Comparison of ENCODE assay signal across 8 cellular contexts in genomic region chr17:63702223-63702577, GRCh38. TPM values are rescaled to one million over a fixed set of nuclear protein-coding genes. Genes with fewer than 3 reads are reported as not detected.
DNase-seq lines count a peak whose midpoint lies in the region; ATAC-seq, FAIRE-seq and TF ChIP-seq lines count a peak whose summit lies in the region.
"Had no signal": no experiment of that assay in that cellular context is flagged by ENCODE, and none has a peak within 500 bp of the region (broad histone marks: within the 10 kb centered on the region; RNA-seq: fewer than 3 reads in every experiment).

No MANE protein-coding gene starts in this region.

- H3K4me1 Mint-ChIP-seq in activated CD4-positive, alpha-beta T cell treated with anti-CD3 and anti-CD28 coated beads for 36 hours: peaks cover 64% of the 10 kb centered on the region
- H3K4me1 Mint-ChIP-seq in stimulated activated naive CD8-positive, alpha-beta T cell treated with anti-CD3 and anti-CD28 coated beads, Interleukin-15, Interleukin-2, amounts not matched to agents 100 ng/mL and 50 ng/mL, for 24 hours (ENCODE audit: low read depth): peaks cover 70% of the 10 kb centered on the region

- CTCF ChIA-PET in activated CD4-positive, alpha-beta T cell treated with anti-CD3 and anti-CD28 coated beads for 36 hours (lab: Charles Lee): interaction anchor here (0.6 to 2.3 kb wide), 4 partner anchors 8 to 132 kb away, joined by 3 to 9 read pairs (median 6); no protein-coding TSS in a partner anchor
- CTCF ChIA-PET in H1 (lab: Charles Lee; ENCODE audit: partially characterized antibody): interaction anchor here (0.9 to 3.3 kb wide), 4 partner anchors 8 to 91 kb away, joined by 3 to 17 read pairs (median 5); no protein-coding TSS in a partner anchor

- no peak overlapping the region for H4K8ac ChIP-seq in H1 (ENCODE audit: extremely low read depth, insufficient read depth, low read length)

- H2AK5ac ChIP-seq in H1 (ENCODE audit: low read depth, low read length): no peak overlapping the region

- TF ChIP-seq POLR2A in H1 (IDR thresholded peaks at IDR 0.05; ENCODE audit: control extremely low read depth in 1 of 2, low read depth in 2 of 2, low read length in 2 of 2) (no peak), uterus (IDR thresholded peaks at IDR 0.05) (no peak)

- TF ChIP-seq CTCF in H1 (IDR thresholded peaks at IDR 0.05; ENCODE audit: control extremely low read depth in 1 of 3, insufficient read depth in 1 of 3, low read depth in 1 of 3, low read length in 3 of 3): no peak
- no peak for TF ChIP-seq CTCF in uterus (IDR thresholded peaks at IDR 0.05)

- H3K4me2 ChIP-seq in H1 (ENCODE audit: insufficient read depth in 1 of 2, low read depth in 2 of 2, low read length in 2 of 2): peak overlapping the region; percentile 14 to 84; a peak in 1 of 4 replicates

- intact Hi-C loops in activated CD4-positive, alpha-beta T cell treated with anti-CD3 and anti-CD28 coated beads for 36 hours (cut with DNase I, micrococcal nuclease): loop anchor here (1.0 to 5.0 kb wide), 4 partner anchors 39 to 805 kb away; partner anchors contain the start of genes STRADA (in 2 of the 2), CEP95 (in 1 of the 2), DDX5 (in 1 of the 2) and FTSJ3 (in 1 of the 2)
- intact Hi-C loops in uterus (cut with DNase I; ENCODE audit: low total_unique reads): no loop called here

- no peak overlapping the region for H3K14ac ChIP-seq in H1 (ENCODE audit: insufficient read length)

- no peak for TF ChIP-seq RAD21 in H1 (IDR thresholded peaks at IDR 0.05 in 1 of 2, conservative IDR thresholded peaks at IDR 0.05 in 1 of 2; ENCODE audit: low read depth in 2 of 2, low read length in 2 of 2)

- no peak overlapping the region for H3K56ac ChIP-seq in H1 (replicated peaks; ENCODE audit: insufficient read length, low read depth, low read length)

- H2BK120ac ChIP-seq in H1 (replicated peaks; ENCODE audit: low read depth, low read length): no peak overlapping the region

- ATAC-seq in activated CD4-positive, alpha-beta T cell treated with anti-CD3 and anti-CD28 coated beads for 36 hours: peak; percentile 24
- no peak for ATAC-seq in GM19351 (IDR thresholded peaks at IDR 0.05; ENCODE audit: unreplicated experiment)

- H2BK12ac ChIP-seq in H1 (ENCODE audit: low read depth, low read length): peak overlapping the region; percentile 80; the same call in 1 of the 2 replicates

- H3K18ac ChIP-seq in H1 (ENCODE audit: extremely low read depth, low read length): no peak overlapping the region

- POLR2A ChIA-PET in activated CD4-positive, alpha-beta T cell treated with anti-CD3 and anti-CD28 coated beads for 36 hours (lab: Charles Lee): no interaction called here
- POLR2A ChIA-PET in H1 (lab: Charles Lee; ENCODE audit: partially characterized antibody): interaction anchor here (1.3 kb wide), 1 partner anchor 86 kb away, joined by 3 read pairs; no protein-coding TSS in a partner anchor

- H4K91ac ChIP-seq in H1 (replicated peaks; ENCODE audit: insufficient read length, low read length): no peak overlapping the region

- H2AFZ ChIP-seq in H1 (ENCODE audit: low read length): no peak overlapping the region

- H3K23ac ChIP-seq in H1 (ENCODE audit: insufficient read length): no peak overlapping the region

- H3K79me1 ChIP-seq in H1 (ENCODE audit: low read depth, low read length): 0 out of 2 replicates have a peak, but pooled peaks cover 3% of the 10 kb centered on the region

- no peak for TF ChIP-seq EP300 in H1 (IDR thresholded peaks at IDR 0.05; ENCODE audit: borderline replicate concordance in 1 of 2, low read depth in 2 of 2, low read length in 2 of 2)

- H3K4me3 ChIP-seq in H1 (ENCODE audit: extremely low read depth in 1 of 4, insufficient read depth in 2 of 4, low read depth in 3 of 4, low read length in 4 of 4) (no peak overlapping the region), uterus (no peak overlapping the region)
- H3K4me3 ChIP-seq: suprapubic skin had no signal

- no peaks in the 10 kb centered on the region for H3K9me3 Mint-ChIP-seq in activated CD4-positive, alpha-beta T cell treated with anti-CD3 and anti-CD28 coated beads for 36 hours (ENCODE audit: low read depth)
- no peaks in the 10 kb centered on the region for H3K9me3 Mint-ChIP-seq in stimulated activated naive CD8-positive, alpha-beta T cell treated with anti-CD3 and anti-CD28 coated beads, Interleukin-15, Interleukin-2, amounts not matched to agents 100 ng/mL and 50 ng/mL, for 24 hours

- no peaks in the 10 kb centered on the region for H3K27me3 Mint-ChIP-seq in activated CD4-positive, alpha-beta T cell treated with anti-CD3 and anti-CD28 coated beads for 36 hours
- no peaks in the 10 kb centered on the region for H3K27me3 Mint-ChIP-seq in stimulated activated naive CD8-positive, alpha-beta T cell treated with anti-CD3 and anti-CD28 coated beads, Interleukin-15, Interleukin-2, amounts not matched to agents 100 ng/mL and 50 ng/mL, for 24 hours

- H3K27ac ChIP-seq in H1 (ENCODE audit: low read depth, low read length) (no peak overlapping the region), uterus (no peak overlapping the region)
- H3K27ac ChIP-seq: suprapubic skin had no signal

- peak overlapping the region; percentile 82 for H3K4me3 Mint-ChIP-seq in activated CD4-positive, alpha-beta T cell treated with anti-CD3 and anti-CD28 coated beads for 36 hours
- peak overlapping the region; percentile 88 for H3K4me3 Mint-ChIP-seq in stimulated activated naive CD8-positive, alpha-beta T cell treated with anti-CD3 and anti-CD28 coated beads, Interleukin-15, Interleukin-2, amounts not matched to agents 100 ng/mL and 50 ng/mL, for 24 hours

- peaks cover 3 to 22% (median 15%) of the 10 kb centered on the region in 4 experiments; a peak in 6 of 7 replicates for H3K4me1 ChIP-seq in H1 (replicated peaks in 1 of 4; ENCODE audit: control insufficient read depth in 3 of 4, insufficient read depth in 4 of 4, low read length in 3 of 4)
- peaks cover 0 to 10% of the 10 kb centered on the region in 2 donors for H3K4me1 ChIP-seq in uterus

- H3K23me2 ChIP-seq in H1 (ENCODE audit: low read depth, low read length): peaks cover 16% of the 10 kb centered on the region; the same call in 1 of the 2 replicates

- H3K4ac ChIP-seq in H1 (replicated peaks; ENCODE audit: insufficient read length, low read depth, low read length): no peak overlapping the region

- H3K9ac ChIP-seq in H1 (replicated peaks in 1 of 4; ENCODE audit: extremely low read depth in 1 of 4, low read depth in 3 of 4, low read length in 3 of 4): no peak overlapping the region; a peak in 1 of 7 replicates

- DNase-seq in HUDEP-2 (lab: John Stamatoyannopoulos, UW; ENCODE audit: unreplicated experiment in 76 of 76) (peak in 41 of 76 experiments; percentile 5 to 68 (median 30)), H1 (ENCODE audit: low read depth in 1 of 2, low spot score in 2 of 2) (no peak), pons (ENCODE audit: low spot score) (no peak), uterus (no peak)
- peak; percentile 79 for DNase-seq in activated CD4-positive, alpha-beta T cell treated with anti-CD3 and anti-CD28 coated beads for 36 hours

- H3K9me3 ChIP-seq in H1 (ENCODE audit: insufficient read depth in 2 of 2, low read depth in 1 of 2, low read length in 1 of 2) (no peaks in the 10 kb centered on the region), uterus (no peaks in the 10 kb centered on the region)
- H3K9me3 ChIP-seq: suprapubic skin had no signal

- H4K20me1 ChIP-seq in H1 (replicated peaks in 1 of 2; ENCODE audit: control insufficient read depth in 1 of 2, insufficient read depth in 2 of 2, low read length in 2 of 2): peaks cover 4 to 14% of the 10 kb centered on the region in 2 experiments

- H3K36me3 ChIP-seq in H1 (ENCODE audit: control insufficient read depth in 2 of 4, insufficient read depth in 4 of 4, low read length in 3 of 4) (peaks cover 0 to 11% (median 1%) of the 10 kb centered on the region in 4 experiments; a peak in 3 of 8 replicates), uterus (no peaks in the 10 kb centered on the region)

- H4K5ac ChIP-seq in H1 (ENCODE audit: insufficient read length, low read depth, low read length): no peak overlapping the region

- no peak overlapping the region for H2BK20ac ChIP-seq in H1 (ENCODE audit: low read length)

- 88% methylated on average over 5 of the region's 5 CpGs; no CpG with 5 or more reads in 1 of the 2 experiments for WGBS in H1 (ENCODE audit: extremely low coverage in 1 of 2, insufficient coverage in 1 of 2, insufficient read length in 1 of 2, insufficient replicate concordance in 2 of 2, low coverage in 1 of 2, low lambda C conversion rate in 2 of 2, missing lambda C conversion rate in 1 of 2), 2 experiments

- H2BK15ac ChIP-seq in H1 (ENCODE audit: low read length): no peak overlapping the region

- H3K27me3 ChIP-seq in H1 (replicated peaks in 1 of 4; ENCODE audit: control insufficient read depth in 3 of 4, extremely low read depth in 1 of 4, insufficient read depth in 3 of 4, low read length in 3 of 4): peaks cover 0 to 5% (median 0%) of the 10 kb centered on the region in 4 experiments; a peak in 3 of 7 replicates
- no peaks in the 10 kb centered on the region for H3K27me3 ChIP-seq in uterus
- H3K27me3 ChIP-seq: suprapubic skin had no signal

- no peak for FAIRE-seq in H1 (lab: Jason Lieb, UNC)

- no peaks in the 10 kb centered on the region; a peak in 1 of 4 replicates for H3K79me2 ChIP-seq in H1 (ENCODE audit: control insufficient read depth in 1 of 2, insufficient read depth in 2 of 2, low read length in 2 of 2)

- no peak overlapping the region; the same call in 1 of the 2 replicates for H2BK5ac ChIP-seq in H1 (ENCODE audit: low read depth, low read length)

- H3K27ac Mint-ChIP-seq in activated CD4-positive, alpha-beta T cell treated with anti-CD3 and anti-CD28 coated beads for 36 hours: peak overlapping the region; percentile 94
- H3K27ac Mint-ChIP-seq in stimulated activated naive CD8-positive, alpha-beta T cell treated with anti-CD3 and anti-CD28 coated beads, Interleukin-15, Interleukin-2, amounts not matched to agents 100 ng/mL and 50 ng/mL, for 24 hours: peak overlapping the region; percentile 97

- peaks cover 36% of the 10 kb centered on the region for H3K36me3 Mint-ChIP-seq in activated CD4-positive, alpha-beta T cell treated with anti-CD3 and anti-CD28 coated beads for 36 hours (ENCODE audit: low read depth)
- H3K36me3 Mint-ChIP-seq in stimulated activated naive CD8-positive, alpha-beta T cell treated with anti-CD3 and anti-CD28 coated beads, Interleukin-15, Interleukin-2, amounts not matched to agents 100 ng/mL and 50 ng/mL, for 24 hours (ENCODE audit: low read depth): peaks cover 28% of the 10 kb centered on the region

RNA-seq across cellular contexts. Expression of gene LIMD2, which starts 2.3 kb away (rescaled TPM):
- 100 to 1,000 TPM; 119 to 127 TPM for total RNA-seq in activated CD4-positive, alpha-beta T cell treated with anti-CD3 and anti-CD28 coated beads for 36 hours
- total RNA-seq in H1 (2021; fragmentation: NEBNext Ultra II Directional; extraction: Animal tissue kit (Norgen Biotek cat#: 25700)): 77.2 and 78.6 TPM in 2 replicates
- 72.0 and 92.0 TPM in 2 replicates for polyA plus RNA-seq in H1 (2011; rRNA removed)
- 73.5 TPM for polyA plus RNA-seq in H1 (2011; cell fraction: cytosol; rRNA removed)
- 230 TPM for polyA plus RNA-seq in H1 (2011; cell fraction: nucleus; rRNA removed)
- 65.0 to 90.9 TPM (median 81.9 TPM) in 4 replicates for polyA plus RNA-seq in H1 (2012, experiment 1 of 2)
- polyA plus RNA-seq in H1 (2012, experiment 2 of 2): 60.6 TPM
- polyA plus RNA-seq in H1 (2013, experiment 1 of 2): 44.6 TPM
- polyA plus RNA-seq in H1 (2013, experiment 2 of 2): 44.8 TPM
- 13.1 and 16.4 TPM in 2 replicates for polyA minus RNA-seq in H1 (2011; rRNA and poly(A)+ RNA removed)
- 36.4 TPM for polyA minus RNA-seq in H1 (2011; cell fraction: cytosol; rRNA and poly(A)+ RNA removed)
- 51.4 TPM for polyA minus RNA-seq in H1 (2011; cell fraction: nucleus; rRNA and poly(A)+ RNA removed)
- total RNA-seq in uterus: 10 to 100 TPM in 3 of 4 donors, 1 to 10 TPM in 1; 3.8 to 23.2 (median 11.8) TPM

RNA-seq across cellular contexts. Expression of gene STRADA, which starts 39.4 kb away (rescaled TPM):
- 10 to 100 TPM; 51.0 to 53.6 TPM for total RNA-seq in activated CD4-positive, alpha-beta T cell treated with anti-CD3 and anti-CD28 coated beads for 36 hours
- 27.8 and 35.6 TPM in 2 replicates for total RNA-seq in H1 (2021; fragmentation: NEBNext Ultra II Directional; extraction: Animal tissue kit (Norgen Biotek cat#: 25700))
- 43.3 and 48.7 TPM in 2 replicates for polyA plus RNA-seq in H1 (2011; rRNA removed)
- 33.3 TPM for polyA plus RNA-seq in H1 (2011; cell fraction: cytosol; rRNA removed)
- 59.6 TPM for polyA plus RNA-seq in H1 (2011; cell fraction: nucleus; rRNA removed)
- 33.8 to 42.4 TPM (median 38.8 TPM) in 4 replicates for polyA plus RNA-seq in H1 (2012, experiment 1 of 2)
- polyA plus RNA-seq in H1 (2012, experiment 2 of 2): 22.4 TPM
- polyA plus RNA-seq in H1 (2013, experiment 1 of 2): 21.6 TPM
- 20.1 TPM for polyA plus RNA-seq in H1 (2013, experiment 2 of 2)
- polyA minus RNA-seq in H1 (2011; rRNA and poly(A)+ RNA removed): 31.8 and 55.9 TPM in 2 replicates
- 14.4 TPM for polyA minus RNA-seq in H1 (2011; cell fraction: cytosol; rRNA and poly(A)+ RNA removed)
- polyA minus RNA-seq in H1 (2011; cell fraction: nucleus; rRNA and poly(A)+ RNA removed): 33.4 TPM
- 10 to 100 TPM; 14.1 to 60.9 (median 27.9) TPM for total RNA-seq in uterus

Comparison
In these comparisons a context has a peak if more than half of its experiments do, and no peak if none do; other contexts are left out.
1. DNase-seq: peak in HUDEP-2 (41 of 76) and activated CD4-positive, alpha-beta T cell treated with anti-CD3 and anti-CD28 coated beads for 36 hours (single experiment); none in H1 (0 of 2), pons (single experiment) and uterus (0 of 2).